11 cellular contexts compared by ENCODE assay signal in genomic region chr12:67720383-67720856, GRCh38.
A peak's percentile ranks its signal among the peaks of the same experiment; 100 is the strongest.
DNase-seq lines count a peak whose midpoint lies in the region; ATAC-seq and TF ChIP-seq lines count a peak whose summit lies in the region.
"Had no signal": no experiment of that assay in that cellular context is flagged by ENCODE, and none has a peak within 500 bp of the region (broad histone marks: within the 10 kb centered on the region; RNA-seq: fewer than 3 reads in every experiment).

No MANE protein-coding gene starts in this region.

- H2AFZ ChIP-seq in neuronal stem cell (ENCODE audit: low read length): peak overlapping the region; percentile 24

- no peak overlapping the region for H2BK12ac ChIP-seq in neuronal stem cell (ENCODE audit: low read length)

- no peak overlapping the region for H3K4me3 Mint-ChIP-seq in activated CD4-positive, alpha-beta memory T cell treated with anti-CD3 and anti-CD28 coated beads for 36 hours
- H3K4me3 Mint-ChIP-seq: stimulated activated memory B cell treated with anti-CD40 and anti-IgM and Interleukin-4, amounts not matched to agents 10 μg/mL and 1 μg/mL and 100 μg/mL, for 72 hours had no signal

- intact Hi-C loops in activated CD4-positive, alpha-beta memory T cell treated with anti-CD3 and anti-CD28 coated beads for 36 hours (cut with micrococcal nuclease): no loop called here

- no peak overlapping the region for H3K27ac ChIP-seq in neuronal stem cell (replicated peaks; ENCODE audit: low read length)

- no peak overlapping the region for H4K91ac ChIP-seq in neuronal stem cell (ENCODE audit: low read depth, low read length, poor library complexity)

- POLR2A ChIA-PET in activated CD4-positive, alpha-beta memory T cell treated with anti-CD3 and anti-CD28 coated beads for 36 hours (lab: Charles Lee): no interaction called here

- H3K14ac ChIP-seq in neuronal stem cell (ENCODE audit: low read length): no peak overlapping the region

- peak; percentile 57 for DNase-seq in Daoy (ENCODE audit: low read depth)
- peak; percentile 19 for DNase-seq in NCI-H2029 treated with DMSO at 0.1 percent for 48 hours (lab: John Stamatoyannopoulos, UW)
- DNase-seq in fibroblast of pulmonary artery (ENCODE audit: low read depth): peak; percentile 22
- DNase-seq in neuronal stem cell (ENCODE audit: low spot score): no peak
- DNase-seq in activated CD4-positive, alpha-beta memory T cell treated with anti-CD3 and anti-CD28 coated beads for 36 hours: no peak
- DNase-seq: activated CD4-positive, alpha-beta T cell treated with anti-CD3 and anti-CD28 coated beads for 48 hours; amygdala had no signal

- no peaks in the 10 kb centered on the region for H3K36me3 Mint-ChIP-seq in activated CD4-positive, alpha-beta memory T cell treated with anti-CD3 and anti-CD28 coated beads for 36 hours
- H3K36me3 Mint-ChIP-seq: stimulated activated memory B cell treated with anti-CD40 and anti-IgM and Interleukin-4, amounts not matched to agents 10 μg/mL and 1 μg/mL and 100 μg/mL, for 72 hours had no signal

- no peaks in the 10 kb centered on the region for H3K4me1 ChIP-seq in neuronal stem cell (ENCODE audit: control insufficient read depth in 2 of 2, insufficient read depth in 1 of 2, low read depth in 1 of 2, low read length in 2 of 2)

- no peak overlapping the region for H3K27ac Mint-ChIP-seq in activated CD4-positive, alpha-beta memory T cell treated with anti-CD3 and anti-CD28 coated beads for 36 hours
- H3K27ac Mint-ChIP-seq: stimulated activated memory B cell treated with anti-CD40 and anti-IgM and Interleukin-4, amounts not matched to agents 10 μg/mL and 1 μg/mL and 100 μg/mL, for 72 hours had no signal

- no peaks in the 10 kb centered on the region for H3K4me1 Mint-ChIP-seq in activated CD4-positive, alpha-beta memory T cell treated with anti-CD3 and anti-CD28 coated beads for 36 hours (ENCODE audit: low read depth)
- H3K4me1 Mint-ChIP-seq: stimulated activated memory B cell treated with anti-CD40 and anti-IgM and Interleukin-4, amounts not matched to agents 10 μg/mL and 1 μg/mL and 100 μg/mL, for 72 hours had no signal

- no CpG with 5 or more reads among the region's 3 CpGs for WGBS in neuronal stem cell (ENCODE audit: extremely low coverage in 2 of 2, insufficient read length in 2 of 2, insufficient replicate concordance in 1 of 2), 2 donors

- H3K27me3 Mint-ChIP-seq in activated CD4-positive, alpha-beta memory T cell treated with anti-CD3 and anti-CD28 coated beads for 36 hours: no peaks in the 10 kb centered on the region
- H3K27me3 Mint-ChIP-seq: stimulated activated memory B cell treated with anti-CD40 and anti-IgM and Interleukin-4, amounts not matched to agents 10 μg/mL and 1 μg/mL and 100 μg/mL, for 72 hours had no signal

- H3K23ac ChIP-seq in neuronal stem cell (ENCODE audit: low read depth, low read length, poor library complexity): no peak overlapping the region

- no peaks in the 10 kb centered on the region for H3K27me3 ChIP-seq in neuronal stem cell (ENCODE audit: control insufficient read depth in 3 of 3, insufficient read depth in 3 of 3, low read depth in 1 of 3, low read length in 3 of 3)

- H3K4me3 ChIP-seq in fibroblast of pulmonary artery (replicated peaks; ENCODE audit: low read depth, low read length): no peak overlapping the region
- no peak overlapping the region for H3K4me3 ChIP-seq in neuronal stem cell (ENCODE audit: low read length in 2 of 2)

- H3K79me1 ChIP-seq in neuronal stem cell (ENCODE audit: low read depth, low read length): no peaks in the 10 kb centered on the region

- H4K8ac ChIP-seq in neuronal stem cell (ENCODE audit: low read depth, low read length): no peak overlapping the region

- no peak overlapping the region for H3K9ac ChIP-seq in neuronal stem cell (ENCODE audit: low read depth, low read length, poor library complexity)

- no peak overlapping the region for H3K4ac ChIP-seq in neuronal stem cell (ENCODE audit: low read length)

- no peak overlapping the region for H3K4me2 ChIP-seq in neuronal stem cell (ENCODE audit: insufficient read depth, low read length, poor library complexity, severe bottlenecking)

- H3K9me3 Mint-ChIP-seq in activated CD4-positive, alpha-beta memory T cell treated with anti-CD3 and anti-CD28 coated beads for 36 hours: no peaks in the 10 kb centered on the region
- H3K9me3 Mint-ChIP-seq: stimulated activated memory B cell treated with anti-CD40 and anti-IgM and Interleukin-4, amounts not matched to agents 10 μg/mL and 1 μg/mL and 100 μg/mL, for 72 hours had no signal

- H2AK5ac ChIP-seq in neuronal stem cell (ENCODE audit: low read depth, low read length): no peak overlapping the region

- H2BK15ac ChIP-seq in neuronal stem cell (ENCODE audit: low read length): no peak overlapping the region

- no peaks in the 10 kb centered on the region for H3K9me3 ChIP-seq in neuronal stem cell (replicated peaks in 1 of 2; ENCODE audit: control insufficient read depth in 2 of 2, insufficient read depth in 1 of 2, low read depth in 1 of 2, low read length in 2 of 2)

- CTCF ChIA-PET in activated CD4-positive, alpha-beta memory T cell treated with anti-CD3 and anti-CD28 coated beads for 36 hours (lab: Charles Lee): no interaction called here

- no peak overlapping the region for H2BK120ac ChIP-seq in neuronal stem cell (ENCODE audit: low read depth, low read length)

- no peaks in the 10 kb centered on the region for H3K36me3 ChIP-seq in neuronal stem cell (replicated peaks in 1 of 2; ENCODE audit: control insufficient read depth in 2 of 2, insufficient read depth in 2 of 2, low read length in 2 of 2)

- H3K18ac ChIP-seq in neuronal stem cell (ENCODE audit: low read length): no peak overlapping the region

- TF ChIP-seq CTCF in fibroblast of pulmonary artery (IDR thresholded peaks at IDR 0.05; ENCODE audit: low read length, missing control alignments): no peak

- ATAC-seq in GM18870 (IDR thresholded peaks at IDR 0.05; ENCODE audit: unreplicated experiment): no peak
- ATAC-seq in HG02588 (IDR thresholded peaks at IDR 0.05; ENCODE audit: unreplicated experiment): no peak
- ATAC-seq in HG03432 (IDR thresholded peaks at IDR 0.05; ENCODE audit: unreplicated experiment): no peak
- ATAC-seq: stimulated activated memory B cell treated with anti-CD40 and anti-IgM and Interleukin-4, amounts not matched to agents 10 μg/mL and 1 μg/mL and 100 μg/mL, for 72 hours had no signal

- no peak overlapping the region for H2BK5ac ChIP-seq in neuronal stem cell (ENCODE audit: low read length)

Comparison
In these comparisons a context has a peak if more than half of its experiments do, and no peak if none do; other contexts are left out.
1. DNase-seq: peak in Daoy (single experiment), NCI-H2029 treated with DMSO at 0.1 percent for 48 hours (single experiment) and fibroblast of pulmonary artery (single experiment); none in neuronal stem cell (single experiment) and activated CD4-positive, alpha-beta memory T cell treated with anti-CD3 and anti-CD28 coated beads for 36 hours (single experiment).